ENCODE assay signal across 8 cellular contexts in genomic region chr2:69309336-69310048, GRCh38.
A peak's percentile ranks its signal among the peaks of the same experiment; 100 is the strongest.
DNase-seq lines count a peak whose midpoint lies in the region; ATAC-seq and TF ChIP-seq lines count a peak whose summit lies in the region.

No MANE protein-coding gene starts in this region.

- DNase-seq in ELR (ENCODE audit: low read depth): peak; percentile 28
- DNase-seq in Peyer's patch: peak in 2 of 3 donors; percentile 72 to 82
- peak in 1 of 2 donors; percentile 28 for DNase-seq in foreskin keratinocyte
- DNase-seq in sigmoid colon: peak; percentile 81
- DNase-seq in H7: no peak

- peak in 2 of 4 donors; percentile 14 to 21 for TF ChIP-seq EP300 in sigmoid colon (IDR thresholded peaks at IDR 0.05)

- no peaks in the 10 kb centered on the region for H3K9me3 ChIP-seq in Peyer's patch
- H3K9me3 ChIP-seq in sigmoid colon: no peaks in the 10 kb centered on the region

- H3K4me3 ChIP-seq in Peyer's patch (no peak overlapping the region), sigmoid colon (no peak overlapping the region), H7 (ENCODE audit: insufficient read depth, low read depth, low read length) (no peak overlapping the region)

- ATAC-seq in foreskin keratinocyte: peak; percentile 32
- no peak for ATAC-seq in GM18502 (IDR thresholded peaks at IDR 0.05; ENCODE audit: poor library complexity, unreplicated experiment)
- ATAC-seq in GM21360 (IDR thresholded peaks at IDR 0.05; ENCODE audit: unreplicated experiment): no peak
- no peak for ATAC-seq in HG03175 (IDR thresholded peaks at IDR 0.05; ENCODE audit: unreplicated experiment)

- H3K4me1 ChIP-seq in Peyer's patch (peaks cover 4 to 48% (median 12%) of the 10 kb centered on the region in 4 donors), foreskin keratinocyte (no peaks in the 10 kb centered on the region), sigmoid colon (peaks cover 0 to 65% (median 50%) of the 10 kb centered on the region in 4 donors)

- 11 to 45% methylated on average over 8 of the region's 8 CpGs for WGBS in sigmoid colon, 2 donors

- H3K27me3 ChIP-seq in Peyer's patch (no peaks in the 10 kb centered on the region), foreskin keratinocyte (peaks cover under 1% of the 10 kb centered on the region), sigmoid colon (no peaks in the 10 kb centered on the region), H7 (ENCODE audit: control insufficient read depth, insufficient read depth, low read length) (peaks cover 21% of the 10 kb centered on the region)

- peak overlapping the region; percentile 42 to 90 (median 65) for H3K27ac ChIP-seq in Peyer's patch
- H3K27ac ChIP-seq in foreskin keratinocyte: no peak overlapping the region
- peak overlapping the region; percentile 80 to 90 (median 84) for H3K27ac ChIP-seq in sigmoid colon

- TF ChIP-seq POLR2A in Peyer's patch (IDR thresholded peaks at IDR 0.05): peak in 1 of 2 donors; percentile 25
- no peak for TF ChIP-seq POLR2A in sigmoid colon (IDR thresholded peaks at IDR 0.05)

- no peak for TF ChIP-seq CTCF in Peyer's patch (IDR thresholded peaks at IDR 0.05)
- no peak for TF ChIP-seq CTCF in foreskin keratinocyte (conservative IDR thresholded peaks at IDR 0.05)
- no peak for TF ChIP-seq CTCF in sigmoid colon (IDR thresholded peaks at IDR 0.05)

- no peaks in the 10 kb centered on the region for H3K36me3 ChIP-seq in Peyer's patch
- H3K36me3 ChIP-seq in sigmoid colon: no peaks in the 10 kb centered on the region
- H3K36me3 ChIP-seq in H7 (replicated peaks; ENCODE audit: control insufficient read depth, insufficient read depth, low read length): no peaks in the 10 kb centered on the region

- intact Hi-C loops in sigmoid colon (cut with DNase I): loop anchor here (5.0 kb wide), 5 partner anchors 57 to 367 kb away; partner anchors contain the start of gene GFPT1
